Comparison of ENCODE assay signal across 9 cellular contexts in genomic region chr5:56080375-56081052, GRCh38.
A peak's percentile ranks its signal among the peaks of the same experiment; 100 is the strongest.
DNase-seq lines count a peak whose midpoint lies in the region; ATAC-seq lines count a peak whose summit lies in the region.
"Had no signal": no experiment of that assay in that cellular context is flagged by ENCODE, and none has a peak within 500 bp of the region (broad histone marks: within the 10 kb centered on the region; RNA-seq: fewer than 3 reads in every experiment).

No MANE protein-coding gene starts in this region.

- peaks cover 3% of the 10 kb centered on the region for H3K27me3 Mint-ChIP-seq in activated T-helper 2 cell treated with anti-CD3 and anti-CD28 coated beads, Interferon-gamma antibody, Interleukin-2, Interleukin-4, amounts not matched to agents 10 μg/mL and 5 μg/mL and 100 μg/mL, durations not matched to agents 14 hours and 24 hours and 36 hours (ENCODE audit: low read depth)

- no peak overlapping the region for H3K4me3 Mint-ChIP-seq in activated T-helper 2 cell treated with anti-CD3 and anti-CD28 coated beads, Interferon-gamma antibody, Interleukin-2, Interleukin-4, amounts not matched to agents 10 μg/mL and 5 μg/mL and 100 μg/mL, durations not matched to agents 14 hours and 24 hours and 36 hours (ENCODE audit: low read depth)

- peak; percentile 69 for ATAC-seq in GM19035 (IDR thresholded peaks at IDR 0.05; ENCODE audit: unreplicated experiment)
- peak; percentile 65 for ATAC-seq in HG02981 (IDR thresholded peaks at IDR 0.05; ENCODE audit: unreplicated experiment)

- DNase-seq in COLO668 (lab: John Stamatoyannopoulos, UW; ENCODE audit: unreplicated experiment) (peak; percentile 4), OCI-M2 (lab: John Stamatoyannopoulos, UW; ENCODE audit: unreplicated experiment) (no peak), COLO829 (ENCODE audit: low spot score) (no peak), NCI-H146 (lab: John Stamatoyannopoulos, UW) (no peak), ureter (ENCODE audit: low spot score) (no peak)
- DNase-seq in activated T-helper 2 cell treated with anti-CD3 and anti-CD28 coated beads, Interferon-gamma antibody, Interleukin-2, Interleukin-4, amounts not matched to agents 10 μg/mL and 5 μg/mL and 100 μg/mL, durations not matched to agents 14 hours and 24 hours and 36 hours (ENCODE audit: low spot score): no peak
- DNase-seq: T1000 had no signal

- no peaks in the 10 kb centered on the region for H3K36me3 Mint-ChIP-seq in activated T-helper 2 cell treated with anti-CD3 and anti-CD28 coated beads, Interferon-gamma antibody, Interleukin-2, Interleukin-4, amounts not matched to agents 10 μg/mL and 5 μg/mL and 100 μg/mL, durations not matched to agents 14 hours and 24 hours and 36 hours (ENCODE audit: low read depth)

- peaks cover 31% of the 10 kb centered on the region for H3K4me1 Mint-ChIP-seq in activated T-helper 2 cell treated with anti-CD3 and anti-CD28 coated beads, Interferon-gamma antibody, Interleukin-2, Interleukin-4, amounts not matched to agents 10 μg/mL and 5 μg/mL and 100 μg/mL, durations not matched to agents 14 hours and 24 hours and 36 hours (ENCODE audit: low read depth)

- H3K9me3 Mint-ChIP-seq in activated T-helper 2 cell treated with anti-CD3 and anti-CD28 coated beads, Interferon-gamma antibody, Interleukin-2, Interleukin-4, amounts not matched to agents 10 μg/mL and 5 μg/mL and 100 μg/mL, durations not matched to agents 14 hours and 24 hours and 36 hours: no peaks in the 10 kb centered on the region

- H3K27ac Mint-ChIP-seq in activated T-helper 2 cell treated with anti-CD3 and anti-CD28 coated beads, Interferon-gamma antibody, Interleukin-2, Interleukin-4, amounts not matched to agents 10 μg/mL and 5 μg/mL and 100 μg/mL, durations not matched to agents 14 hours and 24 hours and 36 hours: peak overlapping the region; percentile 0

- intact Hi-C loops in activated T-helper 2 cell treated with anti-CD3 and anti-CD28 coated beads, Interferon-gamma antibody, Interleukin-2, Interleukin-4, amounts not matched to agents 10 μg/mL and 5 μg/mL and 100 μg/mL, durations not matched to agents 14 hours and 24 hours and 36 hours (cut with micrococcal nuclease): loop anchor here (1.0 to 2.0 kb wide), 2 partner anchors 14 to 22 kb away; no protein-coding TSS in a partner anchor
